In genomic region chr14:50775357-50775756, GRCh38 we compare ENCODE assay signal across 11 cellular contexts. TPM values are rescaled to one million over a fixed set of nuclear protein-coding genes. Genes with fewer than 3 reads are reported as not detected.
DNase-seq lines count a peak whose midpoint lies in the region; ATAC-seq and TF ChIP-seq lines count a peak whose summit lies in the region.
"Had no signal": no experiment of that assay in that cellular context is flagged by ENCODE, and none has a peak within 500 bp of the region (broad histone marks: within the 10 kb centered on the region; RNA-seq: fewer than 3 reads in every experiment).

No MANE protein-coding gene starts in this region.

- no peaks in the 10 kb centered on the region for H3K9me3 ChIP-seq in skeletal muscle tissue (ENCODE audit: control insufficient read depth in 3 of 3, low read length in 3 of 3)
- H3K9me3 ChIP-seq: MG63 had no signal

- TF ChIP-seq CTCF in fibroblast of the aortic adventitia (IDR thresholded peaks at IDR 0.05; ENCODE audit: insufficient read depth, low read length) = no peak

- peaks cover 9 to 30% (median 28%) of the 10 kb centered on the region in 3 donors for H3K36me3 ChIP-seq in skeletal muscle tissue (ENCODE audit: control insufficient read depth in 3 of 3, insufficient read depth in 3 of 3, low read length in 3 of 3)

- DNase-seq in GM04504 (ENCODE audit: low read depth) (peak; percentile 68), fibroblast of the aortic adventitia (ENCODE audit: low read depth) (peak; percentile 87), activated gamma-delta T cell treated with Interleukin-2 at 50 U/mL for 16 hours (no peak), NAMALWA (ENCODE audit: low spot score) (no peak), NK-92 (lab: John Stamatoyannopoulos, UW; ENCODE audit: unreplicated experiment) (no peak)
- DNase-seq: activated CD4-positive, alpha-beta memory T cell treated with anti-CD3 and anti-CD28 coated beads for 36 hours; MG63 had no signal

- H3K9ac ChIP-seq in skeletal muscle tissue (ENCODE audit: low read depth in 1 of 3, low read length in 3 of 3) = no peak overlapping the region

- peaks cover 7 to 24% (median 10%) of the 10 kb centered on the region in 3 donors for H3K4me1 ChIP-seq in skeletal muscle tissue (ENCODE audit: control insufficient read depth in 3 of 3, insufficient read depth in 3 of 3, low read length in 3 of 3)

- no peaks in the 10 kb centered on the region for H3K27me3 ChIP-seq in skeletal muscle tissue (ENCODE audit: control insufficient read depth in 3 of 3, insufficient read depth in 3 of 3, low read length in 3 of 3)
- H3K27me3 ChIP-seq: cardiac muscle cell, MG63 had no signal

- H3K27ac ChIP-seq in skeletal muscle tissue (ENCODE audit: low read depth, low read length) = peak overlapping the region; percentile 54
- H3K27ac ChIP-seq: cardiac muscle cell had no signal

- peak; percentile 70 for ATAC-seq in SK-N-SH treated with all-trans-retinoic acid at 6 μM for 48 hours
- no peak for ATAC-seq in HG02840 (IDR thresholded peaks at IDR 0.05; ENCODE audit: low FRiP score, unreplicated experiment)

- peak overlapping the region; percentile 34 for H3K4me3 ChIP-seq in fibroblast of the aortic adventitia (ENCODE audit: low read depth, low read length)
- no peak overlapping the region for H3K4me3 ChIP-seq in skeletal muscle tissue (ENCODE audit: low read length in 3 of 3)
- H3K4me3 ChIP-seq: cardiac muscle cell, MG63 had no signal

TF ChIP-seq in SK-N-SH treated with all-trans-retinoic acid at 6 μM for 48 hours, 23 proteins besides CTCF, POLR2A, EP300 and RAD21:
- peak; percentile 31 for TF ChIP-seq ISL1 (CRISPR knock-in tag; IDR thresholded peaks at IDR 0.05)
- TF ChIP-seq CSRNP3 (CRISPR knock-in tag; IDR thresholded peaks at IDR 0.05) = no peak
- no peak for TF ChIP-seq TOX (CRISPR knock-in tag; IDR thresholded peaks at IDR 0.05; ENCODE audit: borderline replicate concordance)
- no peak for TF ChIP-seq PPARA (CRISPR knock-in tag; IDR thresholded peaks at IDR 0.05; ENCODE audit: borderline replicate concordance)
TF ChIP-seq in SK-N-SH treated with all-trans-retinoic acid at 6 μM for 48 hours: peak in this region for 1.

RNA-seq across cellular contexts. Expression of gene NIN, which starts 55.6 kb away (rescaled TPM):
- total RNA-seq in fibroblast of the aortic adventitia (ENCODE audit: low replicate concordance) (33.4 and 62.8 TPM in 2 replicates), skeletal muscle tissue (24.0 TPM)

Comparison
In these comparisons a context has a peak if more than half of its experiments do, and no peak if none do; other contexts are left out.
1. DNase-seq: peak in GM04504 (single experiment) and fibroblast of the aortic adventitia (single experiment); none in activated gamma-delta T cell treated with Interleukin-2 at 50 U/mL for 16 hours (single experiment), NAMALWA (single experiment) and NK-92 (single experiment).